Comparison of ENCODE assay signal across 1 cellular context in genomic region chr10:71525721-71526120, GRCh38.
TF ChIP-seq lines count a peak whose summit lies in the region.

No MANE protein-coding gene starts in this region.

TF ChIP-seq in H1, 55 proteins besides CTCF, POLR2A, EP300 and RAD21:
- TF ChIP-seq KDM4A (IDR thresholded peaks at IDR 0.05; ENCODE audit: low read depth, low read length, severe bottlenecking) (no peak), CHD1 (IDR thresholded peaks at IDR 0.05; ENCODE audit: low read depth, low read length) (no peak), CBX8 (IDR thresholded peaks at IDR 0.05; ENCODE audit: borderline replicate concordance, low read depth, low read length) (no peak), YY1 (IDR thresholded peaks at IDR 0.05; ENCODE audit: low read depth, low read length) (no peak), SAP30 (IDR thresholded peaks at IDR 0.05; ENCODE audit: insufficient read depth, insufficient replicate concordance, low read length) (no peak)
